ENCODE assay signal across 2 cellular contexts in genomic region chr7:40455485-40455884, GRCh38.
TF ChIP-seq lines count a peak whose summit lies in the region.

No MANE protein-coding gene starts in this region.

TF ChIP-seq in IMR-90, 13 proteins besides CTCF, POLR2A, EP300 and RAD21:
- TF ChIP-seq RCOR1 (IDR thresholded peaks at IDR 0.05; ENCODE audit: insufficient replicate concordance, low read length) (no peak), CEBPB (IDR thresholded peaks at IDR 0.05; ENCODE audit: low read depth, low read length) (peak; percentile 66)

TF ChIP-seq in GM23338, 12 proteins besides CTCF, POLR2A, EP300 and RAD21:
- no peak for TF ChIP-seq REST (IDR thresholded peaks at IDR 0.05; ENCODE audit: unreplicated experiment)
